ENCODE assay signal across 8 cellular contexts in genomic region chrX:45850775-45851433, GRCh38.
DNase-seq lines count a peak whose midpoint lies in the region; ATAC-seq and TF ChIP-seq lines count a peak whose summit lies in the region.

No MANE protein-coding gene starts in this region.

- H3K27ac Mint-ChIP-seq in activated T-helper 17 cell treated with anti-CD3 and anti-CD28 coated beads, Interleukin-2, amount 50 U/mL, for 72 hours, result peak overlapping the region; percentile 98

- no peaks in the 10 kb centered on the region for H3K9me3 Mint-ChIP-seq in activated T-helper 17 cell treated with anti-CD3 and anti-CD28 coated beads, Interleukin-2, amount 50 U/mL, for 72 hours

- in situ Hi-C loops in G401 (cut with HindIII; ENCODE audit: low sequenced_read_pairs), result no loop called here

- H3K4me1 ChIP-seq in gastroesophageal sphincter, result peaks cover 0 to 15% (median 0%) of the 10 kb centered on the region in 3 donors
- no peaks in the 10 kb centered on the region for H3K4me1 ChIP-seq in parathyroid adenoma

- H3K4me3 ChIP-seq in gastroesophageal sphincter, result peak overlapping the region; percentile 60 to 83
- H3K4me3 ChIP-seq in parathyroid adenoma (ENCODE audit: low read depth, low read length), result peak overlapping the region; percentile 46

- H3K27ac ChIP-seq in gastroesophageal sphincter, result peak overlapping the region in 1 of 4 donors; percentile 51
- H3K27ac ChIP-seq in parathyroid adenoma, result no peak overlapping the region

- H3K4me2 ChIP-seq in parathyroid adenoma (ENCODE audit: low read length), result peak overlapping the region; percentile 76

- peaks cover 7% of the 10 kb centered on the region for H3K27me3 ChIP-seq in gastroesophageal sphincter
- H3K27me3 ChIP-seq in parathyroid adenoma (ENCODE audit: control insufficient read depth, insufficient read depth, low read length), result no peaks in the 10 kb centered on the region

- H2AFZ ChIP-seq in parathyroid adenoma, result peak overlapping the region; percentile 58

- H3K9me3 ChIP-seq in gastroesophageal sphincter (no peaks in the 10 kb centered on the region), parathyroid adenoma (ENCODE audit: control insufficient read depth, low read length) (no peaks in the 10 kb centered on the region)

- WGBS in gastroesophageal sphincter (ENCODE audit: low coverage in 1 of 2), 2 donors, result 53% methylated on average over 9 of the region's 54 CpGs; no CpG with 5 or more reads in 1 of the 2 donors

- H3K36me3 Mint-ChIP-seq in activated T-helper 17 cell treated with anti-CD3 and anti-CD28 coated beads, Interleukin-2, amount 50 U/mL, for 72 hours (ENCODE audit: low read depth), result peaks cover 51% of the 10 kb centered on the region

- H3K4me3 Mint-ChIP-seq in activated T-helper 17 cell treated with anti-CD3 and anti-CD28 coated beads, Interleukin-2, amount 50 U/mL, for 72 hours, result peak overlapping the region; percentile 95

- DNase-seq in G401 (ENCODE audit: low spot score), result peak; percentile 13
- DNase-seq in NCI-H345 treated with DMSO at 0.1 percent for 48 hours (lab: John Stamatoyannopoulos, UW; ENCODE audit: unreplicated experiment), result peak; percentile 27
- DNase-seq in epidermal melanocyte (ENCODE audit: insufficient read length, low spot score), result no peak
- DNase-seq in NCI-H446 treated with DMSO at 0.1 percent for 48 hours (lab: John Stamatoyannopoulos, UW), result no peak

- no peak for TF ChIP-seq POLR2A in gastroesophageal sphincter (IDR thresholded peaks at IDR 0.05)

- peaks cover 11% of the 10 kb centered on the region for H3K4me1 Mint-ChIP-seq in activated T-helper 17 cell treated with anti-CD3 and anti-CD28 coated beads, Interleukin-2, amount 50 U/mL, for 72 hours

- no peak for TF ChIP-seq EP300 in gastroesophageal sphincter (IDR thresholded peaks at IDR 0.05)

- peak; percentile 39 for ATAC-seq in activated T-helper 17 cell treated with anti-CD3 and anti-CD28 coated beads, Interleukin-2, amount 50 U/mL, for 72 hours (replicated peaks)
- ATAC-seq in gastroesophageal sphincter (peak; percentile 65), GM18907 (IDR thresholded peaks at IDR 0.05; ENCODE audit: unreplicated experiment) (no peak)

- no peaks in the 10 kb centered on the region for H3K27me3 Mint-ChIP-seq in activated T-helper 17 cell treated with anti-CD3 and anti-CD28 coated beads, Interleukin-2, amount 50 U/mL, for 72 hours

- TF ChIP-seq CTCF in gastroesophageal sphincter (IDR thresholded peaks at IDR 0.05), result no peak
- TF ChIP-seq CTCF in parathyroid adenoma (IDR thresholded peaks at IDR 0.05), result no peak

- H3K9ac ChIP-seq in parathyroid adenoma, result no peak overlapping the region

- no peaks in the 10 kb centered on the region for H3K79me2 ChIP-seq in parathyroid adenoma

- H3K36me3 ChIP-seq in gastroesophageal sphincter (no peaks in the 10 kb centered on the region), parathyroid adenoma (ENCODE audit: control insufficient read depth, insufficient read depth, low read length) (no peaks in the 10 kb centered on the region)

Comparison
In these comparisons a context has a peak if more than half of its experiments do, and no peak if none do; other contexts are left out.
1. DNase-seq: peak in G401 (single experiment) and NCI-H345 treated with DMSO at 0.1 percent for 48 hours (single experiment); none in epidermal melanocyte (single experiment) and NCI-H446 treated with DMSO at 0.1 percent for 48 hours (single experiment).